10 cellular contexts compared by ENCODE assay signal in genomic region chr12:9867531-9867930, GRCh38. TPM values are rescaled to one million over a fixed set of nuclear protein-coding genes. Genes with fewer than 3 reads are reported as not detected.
DNase-seq lines count a peak whose midpoint lies in the region; ATAC-seq and TF ChIP-seq lines count a peak whose summit lies in the region.
"Had no signal": no experiment of that assay in that cellular context is flagged by ENCODE, and none has a peak within 500 bp of the region (broad histone marks: within the 10 kb centered on the region; RNA-seq: fewer than 3 reads in every experiment).

No MANE protein-coding gene starts in this region.

- intact Hi-C loops in psoas muscle (cut with DNase I): loop anchor here in 1 of 2 donors (5.0 kb wide), 1 partner anchor 855 kb away; the partner anchor contains the start of gene YBX3

- H3K4me3 ChIP-seq in CD8-positive, alpha-beta memory T cell (ENCODE audit: low read length): peak overlapping the region; percentile 83
- peak overlapping the region; percentile 75 for H3K4me3 ChIP-seq in effector memory CD4-positive, alpha-beta T cell (ENCODE audit: insufficient read depth, low read depth, low read length, poor library complexity, severe bottlenecking)
- peak overlapping the region; percentile 71 for H3K4me3 ChIP-seq in psoas muscle

- H3K4me3 Mint-ChIP-seq in CD8-positive, alpha-beta memory T cell: peak overlapping the region; percentile 87 to 97 (median 90)

- peak overlapping the region; percentile 64 for H3K27ac ChIP-seq in CD8-positive, alpha-beta memory T cell (ENCODE audit: low read depth, low read length)
- H3K27ac ChIP-seq in effector memory CD4-positive, alpha-beta T cell (ENCODE audit: insufficient read depth, low read length, poor library complexity, severe bottlenecking): peak overlapping the region; percentile 54
- H3K27ac ChIP-seq in psoas muscle: peak overlapping the region; percentile 51

- peaks cover 21 to 53% (median 23%) of the 10 kb centered on the region in 3 donors for H3K36me3 Mint-ChIP-seq in CD8-positive, alpha-beta memory T cell

- peak overlapping the region; percentile 59 to 98 (median 86) for H3K27ac Mint-ChIP-seq in CD8-positive, alpha-beta memory T cell

- WGBS in psoas muscle, 3 donors: 36 to 57% (median 47%) methylated on average over 4 of the region's 4 CpGs

- no peaks in the 10 kb centered on the region for H3K36me3 ChIP-seq in CD8-positive, alpha-beta memory T cell (ENCODE audit: insufficient read depth, low read length)
- H3K36me3 ChIP-seq in effector memory CD4-positive, alpha-beta T cell (ENCODE audit: control insufficient read depth, insufficient read depth, low read length): no peaks in the 10 kb centered on the region
- no peaks in the 10 kb centered on the region for H3K36me3 ChIP-seq in psoas muscle (ENCODE audit: insufficient read depth in 1 of 2, low read depth in 1 of 2)

- ATAC-seq in psoas muscle (no peak), GM19395 (IDR thresholded peaks at IDR 0.05; ENCODE audit: unreplicated experiment) (no peak), HG03378 (IDR thresholded peaks at IDR 0.05; ENCODE audit: unreplicated experiment) (no peak), HG03108 (IDR thresholded peaks at IDR 0.05; ENCODE audit: unreplicated experiment) (no peak)

- H3K4me1 Mint-ChIP-seq in CD8-positive, alpha-beta memory T cell: peaks cover 40 to 60% (median 42%) of the 10 kb centered on the region in 3 donors

- H3K9me3 Mint-ChIP-seq in CD8-positive, alpha-beta memory T cell: peaks cover 13 to 15% (median 14%) of the 10 kb centered on the region in 5 donors

- H3K4me1 ChIP-seq in CD8-positive, alpha-beta memory T cell (ENCODE audit: insufficient read depth, low read length): peaks cover 16% of the 10 kb centered on the region
- H3K4me1 ChIP-seq in effector memory CD4-positive, alpha-beta T cell (ENCODE audit: control insufficient read depth, insufficient read depth, low read length, poor library complexity, severe bottlenecking): peaks cover 7% of the 10 kb centered on the region
- H3K4me1 ChIP-seq in psoas muscle: peaks cover 13% of the 10 kb centered on the region

- CTCF ChIA-PET in CD8-positive, alpha-beta memory T cell (lab: Charles Lee): interaction anchor here (0.8 to 1.8 kb wide), 4 partner anchors 10 to 125 kb away, joined by 3 to 7 read pairs (median 4); no protein-coding TSS in a partner anchor

- POLR2A ChIA-PET in CD8-positive, alpha-beta memory T cell (lab: Charles Lee): interaction anchor here (0.7 to 1.3 kb wide), 3 partner anchors 41 to 346 kb away, joined by 3 to 6 read pairs (median 3); partner anchors contain the start of gene CD69

- no peak for TF ChIP-seq CTCF in psoas muscle (IDR thresholded peaks at IDR 0.05)

- no peaks in the 10 kb centered on the region for H3K27me3 Mint-ChIP-seq in CD8-positive, alpha-beta memory T cell

- no peaks in the 10 kb centered on the region for H3K27me3 ChIP-seq in CD8-positive, alpha-beta memory T cell (ENCODE audit: insufficient read depth, low read length, poor library complexity, severe bottlenecking)
- no peaks in the 10 kb centered on the region for H3K27me3 ChIP-seq in effector memory CD4-positive, alpha-beta T cell (replicated peaks; ENCODE audit: control insufficient read depth, insufficient read depth, low read length, poor library complexity, severe bottlenecking)
- H3K27me3 ChIP-seq in psoas muscle (ENCODE audit: insufficient read depth in 3 of 3, low read length in 2 of 3): no peaks in the 10 kb centered on the region

- DNase-seq in CD8-positive, alpha-beta memory T cell: no peak
- DNase-seq in M059J (ENCODE audit: low read depth): peak; percentile 12
- no peak for DNase-seq in effector memory CD4-positive, alpha-beta T cell
- no peak for DNase-seq in psoas muscle
- DNase-seq in NCI-H510A (lab: John Stamatoyannopoulos, UW): no peak
- DNase-seq: nucleus accumbens had no signal

- H3K9me3 ChIP-seq in CD8-positive, alpha-beta memory T cell (ENCODE audit: low read length): peaks cover 9% of the 10 kb centered on the region
- no peaks in the 10 kb centered on the region for H3K9me3 ChIP-seq in effector memory CD4-positive, alpha-beta T cell (ENCODE audit: control insufficient read depth, low read length)
- H3K9me3 ChIP-seq in psoas muscle: no peaks in the 10 kb centered on the region

RNA-seq across cellular contexts. Expression of gene CLEC2B, which starts 1.6 kb away (rescaled TPM):
- total RNA-seq in CD8-positive, alpha-beta memory T cell: 10 to 100 TPM; 13.7 to 16.5 TPM
- polyA plus RNA-seq in CD8-positive, alpha-beta memory T cell: 72.9 TPM
- 34.4 and 45.5 TPM in 2 replicates for total RNA-seq in M059J (2014; rRNA removed; shearing (Covaris generic))
- total RNA-seq in psoas muscle: 10 to 100 TPM in 2 of 4 donors, 1 to 10 TPM in 2; 5.5 to 24.9 (median 10.5) TPM
- 10 to 100 TPM in 2 of 3 donors, 1 to 10 TPM in 1; 7.8 to 17.3 (median 13.1) TPM for polyA plus RNA-seq in psoas muscle

RNA-seq across cellular contexts. Expression of gene KLRF2, which starts 13.8 kb away (rescaled TPM):
- not detected for total RNA-seq in CD8-positive, alpha-beta memory T cell
- polyA plus RNA-seq in CD8-positive, alpha-beta memory T cell: not detected
- total RNA-seq in M059J (2014; rRNA removed; shearing (Covaris generic)): not detected in 2 replicates
- not detected for total RNA-seq in psoas muscle
- polyA plus RNA-seq in psoas muscle: not detected
- polyA plus RNA-seq: adipose tissue had no signal

RNA-seq across cellular contexts. Expression of gene KLRF1, which starts 40.2 kb away (rescaled TPM):
- total RNA-seq in CD8-positive, alpha-beta memory T cell: not detected
- polyA plus RNA-seq in CD8-positive, alpha-beta memory T cell: 52.1 TPM
- 0.69 and 0.98 TPM in 2 replicates for total RNA-seq in M059J (2014; rRNA removed; shearing (Covaris generic))
- under 1 TPM in 1 of 4 donors, not detected in 3; 0.49 TPM for total RNA-seq in psoas muscle
- polyA plus RNA-seq in psoas muscle: under 1 TPM; 0.09 to 0.17 (median 0.12) TPM
